ENCODE assay signal across 2 cellular contexts in the genomic region with DNA sequence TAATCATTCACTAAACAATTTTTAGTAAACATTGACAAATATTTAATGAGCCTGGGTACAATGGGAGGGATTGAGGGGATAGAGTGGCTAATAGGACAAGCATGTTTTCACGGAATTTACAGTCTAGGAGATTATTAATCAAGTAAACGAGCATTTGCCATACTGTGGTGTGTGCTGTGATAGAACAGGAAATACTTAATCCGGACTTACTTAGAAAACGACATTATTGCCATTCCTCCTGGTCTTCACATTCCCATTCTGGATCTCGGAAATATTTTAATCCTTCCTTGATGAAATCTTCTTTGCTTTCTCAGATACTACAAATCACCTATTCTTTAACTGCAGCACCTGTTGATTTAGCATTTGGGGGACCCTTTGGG.
TF ChIP-seq lines count a peak whose summit lies in the region.

No MANE protein-coding gene starts in this region.

TF ChIP-seq in A549, 52 proteins besides CTCF, POLR2A, EP300 and RAD21:
- TF ChIP-seq HEYL (CRISPR knock-in tag; IDR thresholded peaks at IDR 0.05) (no peak), FOSL2 (IDR thresholded peaks at IDR 0.05) (no peak), FOSL2 (CRISPR knock-in tag; IDR thresholded peaks at IDR 0.05) (no peak), ESRRA (IDR thresholded peaks at IDR 0.05; ENCODE audit: borderline replicate concordance, low read length) (no peak), EHF (CRISPR knock-in tag; IDR thresholded peaks at IDR 0.05) (no peak), FOSB (CRISPR knock-in tag; IDR thresholded peaks at IDR 0.05) (no peak), KDM5A (IDR thresholded peaks at IDR 0.05) (no peak), CBX8 (IDR thresholded peaks at IDR 0.05) (no peak), ZC3H11A (IDR thresholded peaks at IDR 0.05) (no peak)
- TF ChIP-seq, protein P1, sequence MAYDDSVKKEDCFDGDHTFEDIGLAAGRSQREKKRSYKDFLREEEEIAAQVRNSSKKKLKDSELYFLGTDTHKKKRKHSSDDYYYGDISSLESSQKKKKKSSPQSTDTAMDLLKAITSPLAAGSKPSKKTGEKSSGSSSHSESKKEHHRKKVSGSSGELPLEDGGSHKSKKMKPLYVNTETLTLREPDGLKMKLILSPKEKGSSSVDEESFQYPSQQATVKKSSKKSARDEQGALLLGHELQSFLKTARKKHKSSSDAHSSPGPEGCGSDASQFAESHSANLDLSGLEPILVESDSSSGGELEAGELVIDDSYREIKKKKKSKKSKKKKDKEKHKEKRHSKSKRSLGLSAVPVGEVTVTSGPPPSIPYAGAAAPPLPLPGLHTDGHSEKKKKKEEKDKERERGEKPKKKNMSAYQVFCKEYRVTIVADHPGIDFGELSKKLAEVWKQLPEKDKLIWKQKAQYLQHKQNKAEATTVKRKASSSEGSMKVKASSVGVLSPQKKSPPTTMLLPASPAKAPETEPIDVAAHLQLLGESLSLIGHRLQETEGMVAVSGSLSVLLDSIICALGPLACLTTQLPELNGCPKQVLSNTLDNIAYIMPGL (CRISPR knock-in tag; IDR thresholded peaks at IDR 0.05; ENCODE audit: borderline replicate concordance) = no peak

TF ChIP-seq in HepG2, 621 proteins besides CTCF, POLR2A, EP300 and RAD21:
- TF ChIP-seq ZNF430 (CRISPR knock-in tag; IDR thresholded peaks at IDR 0.05) (no peak), NCOA1 (CRISPR knock-in tag; IDR thresholded peaks at IDR 0.05) (0 out of 2 replicates have a peak, but pooled peaks have one; percentile 15)
- TF ChIP-seq, protein P2, sequence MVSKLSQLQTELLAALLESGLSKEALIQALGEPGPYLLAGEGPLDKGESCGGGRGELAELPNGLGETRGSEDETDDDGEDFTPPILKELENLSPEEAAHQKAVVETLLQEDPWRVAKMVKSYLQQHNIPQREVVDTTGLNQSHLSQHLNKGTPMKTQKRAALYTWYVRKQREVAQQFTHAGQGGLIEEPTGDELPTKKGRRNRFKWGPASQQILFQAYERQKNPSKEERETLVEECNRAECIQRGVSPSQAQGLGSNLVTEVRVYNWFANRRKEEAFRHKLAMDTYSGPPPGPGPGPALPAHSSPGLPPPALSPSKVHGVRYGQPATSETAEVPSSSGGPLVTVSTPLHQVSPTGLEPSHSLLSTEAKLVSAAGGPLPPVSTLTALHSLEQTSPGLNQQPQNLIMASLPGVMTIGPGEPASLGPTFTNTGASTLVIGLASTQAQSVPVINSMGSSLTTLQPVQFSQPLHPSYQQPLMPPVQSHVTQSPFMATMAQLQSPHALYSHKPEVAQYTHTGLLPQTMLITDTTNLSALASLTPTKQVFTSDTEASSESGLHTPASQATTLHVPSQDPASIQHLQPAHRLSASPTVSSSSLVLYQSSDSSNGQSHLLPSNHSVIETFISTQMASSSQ (IDR thresholded peaks at IDR 0.05; ENCODE audit: low read depth) = 0 out of 2 replicates have a peak, but pooled peaks have one; percentile 6
- TF ChIP-seq, protein P2 (CRISPR knock-in tag; IDR thresholded peaks at IDR 0.05; ENCODE audit: borderline replicate concordance) = no peak
TF ChIP-seq in HepG2: peak in this region for 2.
